Comparison of ENCODE assay signal across 12 cellular contexts in the genomic region with DNA sequence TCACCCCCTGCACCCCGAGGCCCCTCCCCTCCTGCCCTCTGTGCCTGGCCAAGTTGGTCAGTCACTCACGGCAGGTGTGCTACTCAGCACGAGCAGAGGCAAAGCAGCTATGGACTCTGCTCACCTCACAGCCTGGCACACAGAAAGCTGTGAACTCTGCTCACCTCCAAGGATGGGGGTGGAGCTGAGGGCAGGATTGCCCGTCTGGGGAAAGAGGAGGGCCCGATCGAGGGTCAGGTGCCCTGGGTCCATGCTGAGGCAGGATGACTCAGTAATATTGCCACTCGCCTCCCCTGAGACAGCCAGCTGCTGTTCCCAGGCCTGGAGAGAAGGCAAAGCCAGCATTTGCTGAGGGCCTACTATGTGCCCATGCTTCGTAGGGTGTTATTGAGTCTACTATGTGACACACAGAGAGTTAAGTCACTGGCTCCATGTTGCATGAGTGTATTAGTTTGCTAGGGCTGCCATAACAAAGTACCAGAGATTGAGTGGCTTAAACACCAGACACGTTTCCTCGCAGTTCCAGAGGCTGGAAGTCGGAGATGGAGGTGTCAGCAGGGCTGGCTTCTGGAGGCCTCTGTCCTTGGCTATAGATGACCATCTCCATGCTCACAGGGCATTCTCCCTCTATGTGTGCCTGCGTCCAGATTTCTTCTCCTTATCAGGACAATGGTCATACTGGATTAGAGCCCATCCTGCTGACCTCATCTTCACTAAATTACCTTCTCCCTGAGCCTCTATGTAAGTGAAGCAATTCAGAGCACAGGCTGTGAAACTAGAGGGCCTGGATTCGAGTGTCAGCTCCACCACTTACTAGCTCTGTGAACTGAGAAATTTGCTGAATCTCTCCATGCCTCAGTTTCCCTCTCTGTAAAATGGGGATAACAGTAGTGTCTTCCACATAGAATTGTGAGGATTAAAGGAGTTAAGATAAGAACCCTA. TPM values are rescaled to one million over a fixed set of nuclear protein-coding genes. Genes with fewer than 3 reads are reported as not detected.
DNase-seq lines count a peak whose midpoint lies in the region; FAIRE-seq and TF ChIP-seq lines count a peak whose summit lies in the region.
"Had no signal": no experiment of that assay in that cellular context is flagged by ENCODE, and none has a peak within 500 bp of the region (broad histone marks: within the 10 kb centered on the region; RNA-seq: fewer than 3 reads in every experiment).

No MANE protein-coding gene starts in this region.

- H3K36me3 ChIP-seq in endothelial cell of umbilical vein (ENCODE audit: control insufficient read depth in 2 of 2, extremely low read depth in 1 of 2, insufficient read depth in 2 of 2, low read length in 2 of 2) (no peaks in the 10 kb centered on the region), ovary (no peaks in the 10 kb centered on the region)

- peak; percentile 8 for FAIRE-seq in endothelial cell of umbilical vein (lab: Jason Lieb, UNC)

- no peaks in the 10 kb centered on the region for H3K9me1 ChIP-seq in endothelial cell of umbilical vein (replicated peaks; ENCODE audit: control insufficient read depth, extremely low read depth, insufficient read depth, low read length)

- H3K9ac ChIP-seq in endothelial cell of umbilical vein (replicated peaks; ENCODE audit: extremely low read depth, insufficient read depth, low read length): no peak overlapping the region

- H3K9me3 ChIP-seq in endothelial cell of umbilical vein (replicated peaks; ENCODE audit: control insufficient read depth, insufficient read depth, low read length): no peaks in the 10 kb centered on the region
- no peaks in the 10 kb centered on the region for H3K9me3 ChIP-seq in ovary

- CTCF ChIA-PET in endothelial cell of umbilical vein (lab: Charles Lee): interaction anchor here (0.7 to 2.0 kb wide), 4 partner anchors 9 to 48 kb away, joined by 3 to 8 read pairs (median 4); no protein-coding TSS in a partner anchor

- TF ChIP-seq CTCF in C4-2B (conservative IDR thresholded peaks at IDR 0.05) (no peak), endothelial cell of umbilical vein (IDR thresholded peaks at IDR 0.05; ENCODE audit: extremely low read depth in 1 of 2, insufficient read depth in 1 of 2, low read depth in 1 of 2, low read length in 2 of 2) (no peak), ovary (IDR thresholded peaks at IDR 0.05) (no peak)

- no peak for TF ChIP-seq EP300 in ovary (IDR thresholded peaks at IDR 0.05)

- H2AFZ ChIP-seq in endothelial cell of umbilical vein (ENCODE audit: low read depth, low read length): no peak overlapping the region

- 91 to 94% (median 93%) methylated on average over 13 of the region's 13 CpGs for WGBS in ovary, 3 donors

- H3K4me1 ChIP-seq in endothelial cell of umbilical vein (ENCODE audit: control insufficient read depth, extremely low read depth, insufficient read depth, low read length): peaks cover 10% of the 10 kb centered on the region
- peaks cover 33% of the 10 kb centered on the region for H3K4me1 ChIP-seq in ovary (ENCODE audit: insufficient read depth)

- H4K20me1 ChIP-seq in endothelial cell of umbilical vein (replicated peaks; ENCODE audit: control insufficient read depth, extremely low read depth, insufficient read depth, low read length): no peaks in the 10 kb centered on the region

- H3K27ac ChIP-seq in C4-2B (peak overlapping the region; percentile 29), endothelial cell of umbilical vein (ENCODE audit: insufficient read depth, low read depth, low read length) (no peak overlapping the region), ovary (peak overlapping the region; percentile 40 to 58)

- BruUV-seq in endothelial cell of umbilical vein (replicated peaks; lab: Mats Ljungman, UMichigan): no TSS peak

- no peak overlapping the region for H3K4me2 ChIP-seq in endothelial cell of umbilical vein (ENCODE audit: insufficient read depth, low read length)

- H3K4me3 ChIP-seq in endothelial cell of umbilical vein (replicated peaks in 1 of 3; ENCODE audit: insufficient read depth in 1 of 3, low read depth in 1 of 3, low read length in 3 of 3) (no peak overlapping the region), ovary (no peak overlapping the region)

- POLR2A ChIA-PET in endothelial cell of umbilical vein (lab: Charles Lee): interaction anchor here (1.0 kb wide), 1 partner anchor 12 kb away, joined by 3 read pairs; no protein-coding TSS in a partner anchor

- intact Hi-C loops in endothelial cell of umbilical vein (cut with micrococcal nuclease) (loop anchor here (2.0 kb wide), 1 partner anchor 13 kb away; a partner anchor contains a TSS), ovary (cut with DNase I) (no loop called here)

- no peaks in the 10 kb centered on the region for H3K79me2 ChIP-seq in endothelial cell of umbilical vein (ENCODE audit: control insufficient read depth, insufficient read depth, low read length)

- no peak for TF ChIP-seq POLR2A in endothelial cell of umbilical vein (IDR thresholded peaks at IDR 0.05; ENCODE audit: low read depth, low read length)
- TF ChIP-seq POLR2A in ovary (IDR thresholded peaks at IDR 0.05): no peak

- H3K27me3 ChIP-seq in endothelial cell of umbilical vein (ENCODE audit: control insufficient read depth in 2 of 2, insufficient read depth in 2 of 2, low read length in 2 of 2): no peaks in the 10 kb centered on the region
- no peaks in the 10 kb centered on the region for H3K27me3 ChIP-seq in ovary

- dilution Hi-C loops in endothelial cell of umbilical vein (cut with MboI; ENCODE audit: extremely low pct_ligation_motif_present, low sequenced_read_pairs): no loop called here

- peak; percentile 32 for DNase-seq in NCI-H69 (lab: John Stamatoyannopoulos, UW)
- no peak for DNase-seq in endothelial cell of umbilical vein (ENCODE audit: low read depth, low spot score)
- DNase-seq in ovary: no peak
- DNase-seq in NCI-H1436 (lab: John Stamatoyannopoulos, UW): no peak
- DNase-seq in SKM-1 (lab: John Stamatoyannopoulos, UW; ENCODE audit: unreplicated experiment): no peak
- DNase-seq in COR-L47 (lab: John Stamatoyannopoulos, UW): no peak
- DNase-seq in NCI-H1092 (lab: John Stamatoyannopoulos, UW): no peak
- DNase-seq: activated gamma-delta T cell, DMS 273 treated with DMSO at 0.1 percent for 48 hours, NCI-H2029 had no signal

TF ChIP-seq in endothelial cell of umbilical vein, 7 proteins besides CTCF, POLR2A, EP300 and RAD21:
- no peak for TF ChIP-seq FOS (IDR thresholded peaks at IDR 0.05; ENCODE audit: borderline replicate concordance, insufficient read depth, low read length)
- no peak for TF ChIP-seq JUN (IDR thresholded peaks at IDR 0.05; ENCODE audit: borderline replicate concordance, insufficient read depth, insufficient read length, low read depth)
- no peak for TF ChIP-seq EZH2 (IDR thresholded peaks at IDR 0.05; ENCODE audit: borderline replicate concordance, low read depth, low read length, severe bottlenecking)
- TF ChIP-seq MYC (IDR thresholded peaks at IDR 0.05; ENCODE audit: low read depth, low read length): no peak
- no peak for TF ChIP-seq GATA2 (IDR thresholded peaks at IDR 0.05; ENCODE audit: insufficient read depth, insufficient read length, low read depth, low read length)
- no peak for TF ChIP-seq POLR2AphosphoS5 (IDR thresholded peaks at IDR 0.05; ENCODE audit: insufficient read depth, low read depth, low read length)
- TF ChIP-seq, protein P1, sequence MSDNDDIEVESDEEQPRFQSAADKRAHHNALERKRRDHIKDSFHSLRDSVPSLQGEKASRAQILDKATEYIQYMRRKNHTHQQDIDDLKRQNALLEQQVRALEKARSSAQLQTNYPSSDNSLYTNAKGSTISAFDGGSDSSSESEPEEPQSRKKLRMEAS (IDR thresholded peaks at IDR 0.05; ENCODE audit: insufficient read depth, insufficient read length): no peak

RNA-seq across cellular contexts. Expression of a gene that starts 13.2 kb away (rescaled TPM):
- total RNA-seq in endothelial cell of umbilical vein: 16.2 and 22.5 TPM in 2 replicates
- polyA plus RNA-seq in endothelial cell of umbilical vein: 21.2 and 30.2 TPM in 2 replicates
- polyA plus RNA-seq in endothelial cell of umbilical vein (2011; cell fraction: cytosol; rRNA removed): 13.4 and 16.3 TPM in 2 replicates
- 5.6 and 7.1 TPM in 2 replicates for polyA plus RNA-seq in endothelial cell of umbilical vein (2011; cell fraction: nucleus; rRNA removed)
- 15.4 and 22.7 TPM in 2 replicates for polyA plus RNA-seq in endothelial cell of umbilical vein (2012)
- 16.8 and 20.0 TPM in 2 replicates for polyA minus RNA-seq in endothelial cell of umbilical vein
- polyA minus RNA-seq in endothelial cell of umbilical vein (2011; cell fraction: cytosol; rRNA and poly(A)+ RNA removed): 38.3 TPM
- polyA minus RNA-seq in endothelial cell of umbilical vein (2011; cell fraction: nucleus; rRNA and poly(A)+ RNA removed): 5.4 and 6.7 TPM in 2 replicates
- 100 to 1,000 TPM in 1 of 7 donors, 10 to 100 TPM in 6; 19.2 to 114 (median 67.0) TPM for total RNA-seq in ovary
- 10 to 100 TPM; 19.3 to 22.0 TPM for polyA plus RNA-seq in ovary
- total RNA-seq: naive thymus-derived CD8-positive, alpha-beta T cell had no signal
- polyA plus RNA-seq: naive thymus-derived CD8-positive, alpha-beta T cell had no signal
